In genomic region chr1:145956361-145956760, GRCh38 we compare ENCODE assay signal across 8 cellular contexts. TPM values are rescaled to one million over a fixed set of nuclear protein-coding genes. Genes with fewer than 3 reads are reported as not detected.
DNase-seq lines count a peak whose midpoint lies in the region; ATAC-seq and TF ChIP-seq lines count a peak whose summit lies in the region.

No MANE protein-coding gene starts in this region.

- POLR2A ChIA-PET in AG04450 (lab: Yijun Ruan, JAX), result interaction anchor here (2.6 kb wide), 1 partner anchor 97 kb away, joined by 22 read pairs; the partner anchor contains the start of gene PIAS3

- ATAC-seq in GM18520 (IDR thresholded peaks at IDR 0.05; ENCODE audit: unreplicated experiment) (no peak), HG02798 (IDR thresholded peaks at IDR 0.05; ENCODE audit: poor library complexity, unreplicated experiment) (no peak)

- H3K27me3 Mint-ChIP-seq in nephron (ENCODE audit: low read depth), result peaks cover 14% of the 10 kb centered on the region

- H3K79me2 ChIP-seq in KMS-11 (ENCODE audit: insufficient read depth, low read depth), result peaks cover 4% of the 10 kb centered on the region; the same call in 1 of the 2 replicates

- H3K4me1 ChIP-seq in KMS-11 (ENCODE audit: low read depth, poor library complexity, severe bottlenecking), result peaks cover 28% of the 10 kb centered on the region

- CTCF ChIA-PET in AG04450 (lab: Charles Lee), result interaction anchor here (1.9 kb wide), 1 partner anchor 29 kb away, joined by 4 read pairs; the partner anchor contains the start of gene RBM8A

- peak overlapping the region; percentile 63; the same call in 1 of the 2 replicates for H2AFZ ChIP-seq in KMS-11 (ENCODE audit: low read depth)

- H3K4me2 ChIP-seq in KMS-11, result peak overlapping the region; percentile 77

- H3K36me3 Mint-ChIP-seq in nephron (ENCODE audit: low read depth), result peaks cover 4% of the 10 kb centered on the region

- H3K9ac ChIP-seq in KMS-11, result 0 out of 2 replicates have a peak overlapping the region, but pooled peaks have one; percentile 65

- H3K27me3 ChIP-seq in AG04450 (ENCODE audit: control insufficient read depth, insufficient read depth, low read length) (no peaks in the 10 kb centered on the region), KMS-11 (ENCODE audit: insufficient read depth, low read depth) (no peaks in the 10 kb centered on the region)

- H3K4me1 Mint-ChIP-seq in nephron, result peaks cover 34% of the 10 kb centered on the region

- TF ChIP-seq CTCF in AG04450 (IDR thresholded peaks at IDR 0.05; ENCODE audit: low read depth, low read length), result no peak
- no peak for TF ChIP-seq CTCF in KMS-11 (conservative IDR thresholded peaks at IDR 0.05; ENCODE audit: low read depth, low read length)
- TF ChIP-seq CTCF in coronary artery (IDR thresholded peaks at IDR 0.05), result no peak
- TF ChIP-seq CTCF in nephron (IDR thresholded peaks at IDR 0.05; ENCODE audit: unreplicated experiment in 3 of 3), result no peak

- H3K27ac Mint-ChIP-seq in nephron, result peak overlapping the region; percentile 90 to 98 (median 96)

- DNase-seq in AG04450 (ENCODE audit: low read depth, low spot score) (no peak), coronary artery (ENCODE audit: low spot score) (no peak), mesenteric fat pad (ENCODE audit: low spot score) (no peak), SW480 (ENCODE audit: low spot score) (no peak)

- no peaks in the 10 kb centered on the region; the same call in 1 of the 2 replicates for H3K9me3 ChIP-seq in AG04450 (ENCODE audit: control insufficient read depth, insufficient read depth, low read length)

- H3K27ac ChIP-seq in AG04450 (ENCODE audit: low read depth, low read length) (no peak overlapping the region), KMS-11 (no peak overlapping the region), coronary artery (peak overlapping the region; percentile 95 to 99)

- H3K4me3 Mint-ChIP-seq in nephron, result peak overlapping the region; percentile 86 to 96 (median 90)

- H3K36me3 ChIP-seq in KMS-11 (ENCODE audit: insufficient read depth), result no peaks in the 10 kb centered on the region

- no peaks in the 10 kb centered on the region for H4K20me1 ChIP-seq in KMS-11 (ENCODE audit: insufficient read depth)

- no peaks in the 10 kb centered on the region for H3K9me3 Mint-ChIP-seq in nephron

- peak overlapping the region; percentile 84 for H3K4me3 ChIP-seq in AG04450 (ENCODE audit: low read depth, low read length)
- H3K4me3 ChIP-seq in KMS-11 (IDR thresholded peaks at IDR 0.05; ENCODE audit: insufficient read depth, low read depth, low read length), result no peak overlapping the region
- H3K4me3 ChIP-seq in coronary artery, result peak overlapping the region; percentile 93

RNA-seq across cellular contexts. Expression of gene LIX1L, which starts 1.5 kb away (rescaled TPM):
- 39.3 and 47.2 TPM in 2 replicates for polyA plus RNA-seq in AG04450 (2011; rRNA removed)
- polyA minus RNA-seq in AG04450 (2011; rRNA and poly(A)+ RNA removed), result 25.7 and 33.3 TPM in 2 replicates
- total RNA-seq in mesenteric fat pad, result 26.6 TPM

RNA-seq across cellular contexts. Expression of gene ANKRD34A, which starts 8.0 kb away (rescaled TPM):
- polyA plus RNA-seq in AG04450 (2011; rRNA removed), result 0.83 and 1.2 TPM in 2 replicates
- 1.1 and 1.5 TPM in 2 replicates for polyA minus RNA-seq in AG04450 (2011; rRNA and poly(A)+ RNA removed)
- total RNA-seq in mesenteric fat pad, result 0.74 TPM

RNA-seq across cellular contexts. Expression of gene POLR3GL, which starts 8.1 kb away (rescaled TPM):
- 23.1 and 25.0 TPM in 2 replicates for polyA plus RNA-seq in AG04450 (2011; rRNA removed)
- 8.7 and 9.9 TPM in 2 replicates for polyA minus RNA-seq in AG04450 (2011; rRNA and poly(A)+ RNA removed)
- 30.7 TPM for total RNA-seq in mesenteric fat pad

RNA-seq across cellular contexts. Expression of gene RBM8A, which starts 29.1 kb away (rescaled TPM):
- polyA plus RNA-seq in AG04450 (2011; rRNA removed), result 134 and 158 TPM in 2 replicates
- 47.4 and 49.1 TPM in 2 replicates for polyA minus RNA-seq in AG04450 (2011; rRNA and poly(A)+ RNA removed)
- total RNA-seq in mesenteric fat pad, result 110 TPM

RNA-seq across cellular contexts. Expression of gene PEX11B, which starts 37.8 kb away (rescaled TPM):
- 44.2 and 51.1 TPM in 2 replicates for polyA plus RNA-seq in AG04450 (2011; rRNA removed)
- polyA minus RNA-seq in AG04450 (2011; rRNA and poly(A)+ RNA removed), result 21.4 and 25.3 TPM in 2 replicates
- 13.9 TPM for total RNA-seq in mesenteric fat pad

Comparison
In these comparisons a context has a peak if more than half of its experiments do, and no peak if none do; other contexts are left out.
1. H3K27ac ChIP-seq: peak in coronary artery (2 of 2); none in AG04450 (single experiment) and KMS-11 (single experiment).